19 cellular contexts compared by ENCODE assay signal in the genomic region with DNA sequence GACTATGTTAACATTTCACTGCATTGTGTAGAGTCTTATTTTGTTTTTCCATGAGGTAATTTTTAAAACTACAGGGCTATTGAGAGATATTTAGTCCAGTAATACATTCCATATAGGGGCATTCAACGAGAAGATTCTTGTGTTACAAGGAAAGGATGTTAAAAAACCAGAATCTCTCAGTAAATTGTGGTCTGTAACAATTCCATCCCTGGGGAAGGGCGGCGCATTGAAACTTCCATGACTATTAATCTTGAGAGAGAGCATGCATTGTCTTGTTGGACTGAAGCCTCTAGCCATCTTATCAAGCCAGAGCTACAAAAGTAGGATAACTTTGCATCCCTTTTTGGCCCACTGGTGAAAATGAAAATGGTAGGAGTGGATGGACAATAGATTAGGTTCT.
A peak's percentile ranks its signal among the peaks of the same experiment; 100 is the strongest.
DNase-seq lines count a peak whose midpoint lies in the region; ATAC-seq and TF ChIP-seq lines count a peak whose summit lies in the region.
"Had no signal": no experiment of that assay in that cellular context is flagged by ENCODE, and none has a peak within 500 bp of the region (broad histone marks: within the 10 kb centered on the region; RNA-seq: fewer than 3 reads in every experiment).

No MANE protein-coding gene starts in this region.

- WGBS in right cardiac atrium, result 64% methylated on average over 3 of the region's 3 CpGs

- peaks cover 15% of the 10 kb centered on the region for H3K4me1 Mint-ChIP-seq in nephron
- H3K4me1 Mint-ChIP-seq: CD14-positive monocyte; CD8-positive, alpha-beta memory T cell had no signal

- no peaks in the 10 kb centered on the region for H3K27me3 Mint-ChIP-seq in nephron (ENCODE audit: low read depth)
- H3K27me3 Mint-ChIP-seq: CD4-positive, alpha-beta T cell; CD8-positive, alpha-beta memory T cell had no signal

- no peaks in the 10 kb centered on the region for H3K9me3 ChIP-seq in right cardiac atrium (ENCODE audit: control insufficient read depth, low read length)
- H3K9me3 ChIP-seq in left ventricle myocardium inferior (replicated peaks), result no peaks in the 10 kb centered on the region
- H3K9me3 ChIP-seq: BE2C; BLaER1 treated with 17β-estradiol and CSF1 and Interleukin-3, amounts not matched to agents 10 nM and 100 nM had no signal

- DNase-seq in right cardiac atrium, result peak in 2 of 3 donors; percentile 19 to 46
- DNase-seq in left ventricle myocardium inferior, result no peak
- peak; percentile 75 for DNase-seq in fibroblast of peridontal ligament (ENCODE audit: extremely low read depth)
- DNase-seq in UCSD-AML1 (lab: John Stamatoyannopoulos, UW; ENCODE audit: unreplicated experiment), result no peak
- DNase-seq: AML-193; BE2C; CD4-positive, alpha-beta T cell; CD8-positive, alpha-beta memory T cell; DMS 273 treated with DMSO at 0.1 percent for 48 hours; DMS79; GF-D8; H9 had no signal

- H3K4me3 Mint-ChIP-seq in nephron, result no peak overlapping the region
- H3K4me3 Mint-ChIP-seq: CD14-positive monocyte; CD4-positive, alpha-beta T cell; CD8-positive, alpha-beta memory T cell; GM23338; H9 had no signal

- intact Hi-C loops in right cardiac atrium (cut with DNase I) (no loop called here), left ventricle myocardium inferior (cut with micrococcal nuclease) (no loop called here)

- no peaks in the 10 kb centered on the region for H3K27me3 ChIP-seq in right cardiac atrium (ENCODE audit: control insufficient read depth, insufficient read depth)
- no peaks in the 10 kb centered on the region for H3K27me3 ChIP-seq in left ventricle myocardium inferior (ENCODE audit: low read depth)
- H3K27me3 ChIP-seq: BE2C; BLaER1 treated with 17β-estradiol and CSF1 and Interleukin-3, amounts not matched to agents 10 nM and 100 nM had no signal

- ATAC-seq in right cardiac atrium, result no peak
- no peak for ATAC-seq in HG03457 (IDR thresholded peaks at IDR 0.05; ENCODE audit: unreplicated experiment)
- ATAC-seq: GM23338, HCT116 had no signal

- H3K36me3 Mint-ChIP-seq in nephron (ENCODE audit: low read depth), result peaks cover 10% of the 10 kb centered on the region

- H3K9me3 Mint-ChIP-seq in nephron, result peaks cover 3% of the 10 kb centered on the region
- H3K9me3 Mint-ChIP-seq: CD4-positive, alpha-beta T cell; CD8-positive, alpha-beta memory T cell; GM23338; H9 had no signal

- no peak for TF ChIP-seq CTCF in left ventricle myocardium inferior (IDR thresholded peaks at IDR 0.05; ENCODE audit: borderline replicate concordance)
- TF ChIP-seq CTCF in nephron (IDR thresholded peaks at IDR 0.05; ENCODE audit: unreplicated experiment in 3 of 3), result no peak

- H3K4me3 ChIP-seq in right cardiac atrium (ENCODE audit: low read length) (no peak overlapping the region), left ventricle myocardium inferior (no peak overlapping the region)
- H3K4me3 ChIP-seq: BLaER1 treated with 17β-estradiol and CSF1 and Interleukin-3, amounts not matched to agents 10 nM and 100 nM; GM23338 had no signal

- H3K27ac Mint-ChIP-seq in nephron, result peak overlapping the region in 2 of 3 experiments; percentile 12 to 29
- H3K27ac Mint-ChIP-seq: CD4-positive, alpha-beta T cell; GM23338 had no signal

- H3K27ac ChIP-seq in right cardiac atrium (ENCODE audit: low read length) (no peak overlapping the region), left ventricle myocardium inferior (replicated peaks) (no peak overlapping the region)
- H3K27ac ChIP-seq: 22Rv1; BLaER1 treated with 17β-estradiol and CSF1 and Interleukin-3, amounts not matched to agents 10 nM and 100 nM had no signal

- H3K36me3 ChIP-seq in left ventricle myocardium inferior, result no peaks in the 10 kb centered on the region
- H3K36me3 ChIP-seq: BE2C; BLaER1 treated with 17β-estradiol and CSF1 and Interleukin-3, amounts not matched to agents 10 nM and 100 nM had no signal

- H3K4me1 ChIP-seq in right cardiac atrium (ENCODE audit: control insufficient read depth, insufficient read depth, low read length) (no peaks in the 10 kb centered on the region), left ventricle myocardium inferior (peaks cover 9% of the 10 kb centered on the region)
- H3K4me1 ChIP-seq: BE2C; BLaER1 treated with 17β-estradiol and CSF1 and Interleukin-3, amounts not matched to agents 10 nM and 100 nM had no signal

Comparison
In these comparisons a context has a peak if more than half of its experiments do, and no peak if none do; other contexts are left out.
1. DNase-seq: peak in right cardiac atrium (2 of 3) and fibroblast of peridontal ligament (single experiment); none in left ventricle myocardium inferior (single experiment) and UCSD-AML1 (single experiment).